ENCODE assay signal across 30 cellular contexts in genomic region chr5:37631939-37632338, GRCh38.
"Had no signal": no experiment of that assay in that cellular context is flagged by ENCODE, and none has a peak within 500 bp of the region (broad histone marks: within the 10 kb centered on the region; RNA-seq: fewer than 3 reads in every experiment).

No MANE protein-coding gene starts in this region.

- FAIRE-seq: bronchial epithelial cell had no signal

- H3K27ac ChIP-seq: SJSA1 had no signal

- H3K9me3 ChIP-seq: SJSA1, SK-N-SH had no signal

- H3K4me1 ChIP-seq: SJSA1 had no signal

- H3K4me3 ChIP-seq: MG63, SJSA1 had no signal

- DNase-seq: activated CD4-positive, alpha-beta T cell treated with anti-CD3 and anti-CD28 coated beads for 36 hours; activated CD4-positive, alpha-beta T cell treated with anti-CD3 and anti-CD28 coated beads, Interleukin-2, amount 10 ng/mL, durations not matched to agents 7 days and 5 days; activated CD4-positive, alpha-beta T cell treated with anti-CD3 and anti-CD28 coated beads, Interleukin-2, amount 50 U/mL, for 48 hours; activated CD8-positive, alpha-beta T cell treated with anti-CD3 and anti-CD28 coated beads, Interleukin-2, amount 10 ng/mL, durations not matched to agents 7 days and 5 days; activated gamma-delta T cell; activated naive CD4-positive, alpha-beta T cell treated with Interleukin-2 at 50 U/mL for 16 hours; activated naive CD8-positive, alpha-beta T cell treated with anti-CD3 and anti-CD28 coated beads, Interleukin-2, amount 10 ng/mL, durations not matched to agents 7 days and 5 days; activated T-cell treated with anti-CD3 and anti-CD28 coated beads, Interleukin-2, amount 50 U/mL, for 24 hours; anterior cingulate cortex; caudate nucleus; cerebellar nuclear complex; Karpas-422; MG63; NCI-H1048; NCI-H1436 treated with DMSO at 0.1 percent for 48 hours; NCI-H187; NCI-H2029 treated with DMSO at 0.1 percent for 48 hours; NCI-H2107; NCI-H2171; NCI-H2227 treated with DMSO at 0.1 percent for 48 hours; NCI-H446 treated with DMSO at 0.1 percent for 48 hours; NCI-H69; RPMI8226; SHP77 treated with DMSO at 0.1 percent for 48 hours; SK-N-SH had no signal

- H3K9ac ChIP-seq: SK-N-SH had no signal

- H3K36me3 ChIP-seq: MG63, SJSA1 had no signal

- H3K27me3 ChIP-seq: MG63, SJSA1 had no signal

- ATAC-seq: activated CD4-positive, alpha-beta T cell treated with anti-CD3 and anti-CD28 coated beads for 36 hours; activated CD4-positive, CD25-positive, alpha-beta regulatory T cell treated with anti-CD3 and anti-CD28 coated beads, Interleukin-2, amount 50 U/mL, for 24 hours; activated CD8-positive, alpha-beta T cell treated with anti-CD3 and anti-CD28 coated beads, Interleukin-2, amount 10 ng/mL, durations not matched to agents 7 days and 5 days; Panc1; WTC11 had no signal

- H3K4me2 ChIP-seq: SK-N-SH had no signal
